In genomic region chr6:134642217-134642616, GRCh38 we compare ENCODE assay signal across 25 cellular contexts.
A peak's percentile ranks its signal among the peaks of the same experiment; 100 is the strongest.
DNase-seq lines count a peak whose midpoint lies in the region; ATAC-seq, FAIRE-seq and TF ChIP-seq lines count a peak whose summit lies in the region.
"Had no signal": no experiment of that assay in that cellular context is flagged by ENCODE, and none has a peak within 500 bp of the region (broad histone marks: within the 10 kb centered on the region; RNA-seq: fewer than 3 reads in every experiment).

No MANE protein-coding gene starts in this region.

- H3K9ac ChIP-seq in SK-N-SH, result no peak overlapping the region
- H3K9ac ChIP-seq in mesenchymal stem cell (ENCODE audit: low read length), result no peak overlapping the region

- CTCF ChIA-PET in A549 (lab: Yijun Ruan, JAX), result interaction anchor here (1.0 to 1.7 kb wide), 3 partner anchors 240 to 518 kb away, joined by 3 to 11 read pairs (median 5); no protein-coding TSS in a partner anchor
- CTCF ChIA-PET in SK-N-SH (lab: Yijun Ruan, JAX), result interaction anchor here (1.4 to 3.1 kb wide), 7 partner anchors 14 to 486 kb away, joined by 3 to 17 read pairs (median 10); partner anchors contain the start of gene SGK1

- no peak for TF ChIP-seq POLR2A in A549 (IDR thresholded peaks at IDR 0.05; ENCODE audit: low read length)

- WGBS in A549 (ENCODE audit: missing lambda C conversion rate), result 83% methylated on average over 2 of the region's 2 CpGs
- 39% methylated on average over 2 of the region's 2 CpGs for WGBS in SK-N-SH (ENCODE audit: low lambda C conversion rate)
- 60% methylated on average over 2 of the region's 2 CpGs for WGBS in mesenchymal stem cell

- no peak overlapping the region for H2BK15ac ChIP-seq in mesenchymal stem cell (ENCODE audit: low read depth, poor library complexity, severe bottlenecking)

- H2AK5ac ChIP-seq in mesenchymal stem cell (ENCODE audit: low read length, severe bottlenecking), result no peak overlapping the region

- H3F3A ChIP-seq in SK-N-SH (replicated peaks; ENCODE audit: insufficient read depth), result no peaks in the 10 kb centered on the region

- H3K9me3 Mint-ChIP-seq in stimulated activated naive CD8-positive, alpha-beta T cell treated with anti-CD3 and anti-CD28 coated beads, Interleukin-15, amount 100 ng/mL, for 72 hours, result no peaks in the 10 kb centered on the region
- H3K9me3 Mint-ChIP-seq: activated CD4-positive, alpha-beta T cell treated with anti-CD3 and anti-CD28 coated beads, Interleukin-2, amount 10 ng/mL, durations not matched to agents 24 days and 14 days had no signal

- no peak overlapping the region for H3K4ac ChIP-seq in mesenchymal stem cell (ENCODE audit: low read depth in 1 of 2, low read length in 2 of 2)

- no peak overlapping the region for H4K91ac ChIP-seq in mesenchymal stem cell (ENCODE audit: low read length)

- peak overlapping the region in 1 of 2 experiments; percentile 38 for H2BK12ac ChIP-seq in mesenchymal stem cell (ENCODE audit: low read length in 2 of 2)

- TF ChIP-seq EP300 in A549 (IDR thresholded peaks at IDR 0.05) (no peak), SK-N-SH (IDR thresholded peaks at IDR 0.05; ENCODE audit: borderline replicate concordance in 1 of 2, low read depth in 1 of 2, low read length in 1 of 2) (0 out of 4 replicates have a peak, but pooled peaks have one; percentile 11 to 33)

- no peak overlapping the region for H2BK5ac ChIP-seq in mesenchymal stem cell (ENCODE audit: low read depth, low read length, poor library complexity, severe bottlenecking)

- H3K18ac ChIP-seq in mesenchymal stem cell (ENCODE audit: low read depth in 1 of 2, low read length in 2 of 2), result no peak overlapping the region

- TF ChIP-seq CTCF in A549 (IDR thresholded peaks at IDR 0.05), result no peak
- no peak for TF ChIP-seq CTCF in SK-N-SH (IDR thresholded peaks at IDR 0.05)

- H3K14ac ChIP-seq in mesenchymal stem cell (ENCODE audit: low read length in 2 of 2), result no peak overlapping the region

- DNase-seq in A549 (ENCODE audit: low read depth in 1 of 2, low spot score in 1 of 2), result no peak
- DNase-seq in SK-N-SH, result no peak
- DNase-seq in fibroblast of gingiva (ENCODE audit: low read depth), result peak; percentile 59
- DNase-seq in mesenchymal stem cell, result peak; percentile 78
- DNase-seq in NCI-H1694 treated with DMSO at 0.1 percent for 48 hours (lab: John Stamatoyannopoulos, UW), result no peak
- DNase-seq in stimulated activated naive CD8-positive, alpha-beta T cell treated with anti-CD3 and anti-CD28 coated beads, Interleukin-15, amount 100 ng/mL, for 72 hours, result no peak
- DNase-seq: 8988T; activated CD4-positive, alpha-beta T cell treated with anti-CD3 and anti-CD28 coated beads, Interleukin-2, amount 10 ng/mL, durations not matched to agents 24 days and 14 days; activated CD8-positive, alpha-beta memory T cell treated with anti-CD3 and anti-CD28 coated beads, Interleukin-2, amount 50 U/mL, for 4 hours; activated effector memory CD4-positive, alpha-beta T cell treated with anti-CD3 and anti-CD28 coated beads, Interleukin-2, amount 50 U/mL, for 16 hours; adrenal gland; Kasumi-1; left ventricle myocardium inferior; mucosa of descending colon; NCI-H1105 treated with DMSO at 0.1 percent for 48 hours; NCI-H69; SHP77 treated with DMSO at 0.1 percent for 48 hours; T-helper 1 cell had no signal

- no peaks in the 10 kb centered on the region for H3K9me2 ChIP-seq in SK-N-SH

- no peaks in the 10 kb centered on the region for H3K27me3 Mint-ChIP-seq in stimulated activated naive CD8-positive, alpha-beta T cell treated with anti-CD3 and anti-CD28 coated beads, Interleukin-15, amount 100 ng/mL, for 72 hours

- no peak for ATAC-seq in A549
- no peak for ATAC-seq in stimulated activated naive CD8-positive, alpha-beta T cell treated with anti-CD3 and anti-CD28 coated beads, Interleukin-15, amount 100 ng/mL, for 72 hours
- ATAC-seq in GM18511 (IDR thresholded peaks at IDR 0.05; ENCODE audit: unreplicated experiment), result no peak
- no peak for ATAC-seq in HG03521 (IDR thresholded peaks at IDR 0.05; ENCODE audit: unreplicated experiment)
- ATAC-seq: mucosa of descending colon had no signal

- no peak overlapping the region for H2AFZ ChIP-seq in SK-N-SH (ENCODE audit: low read depth)
- no peak overlapping the region for H2AFZ ChIP-seq in mesenchymal stem cell (ENCODE audit: low read depth, low read length)

- H3K4me1 Mint-ChIP-seq in stimulated activated naive CD8-positive, alpha-beta T cell treated with anti-CD3 and anti-CD28 coated beads, Interleukin-15, amount 100 ng/mL, for 72 hours, result peaks cover 28% of the 10 kb centered on the region

- H3K79me1 ChIP-seq in mesenchymal stem cell (replicated peaks; ENCODE audit: low read length, poor library complexity, severe bottlenecking), result no peaks in the 10 kb centered on the region

- H3K23ac ChIP-seq in mesenchymal stem cell (ENCODE audit: low read length in 2 of 2), result no peak overlapping the region

- POLR2A ChIA-PET in A549 (lab: Yijun Ruan, JAX) (no interaction called here), SK-N-SH (lab: Yijun Ruan, JAX) (no interaction called here)

- H4K20me1 ChIP-seq in SK-N-SH (ENCODE audit: insufficient read depth), result no peaks in the 10 kb centered on the region

- H3K9me3 ChIP-seq in A549 (no peaks in the 10 kb centered on the region), SK-N-SH (no peaks in the 10 kb centered on the region), mesenchymal stem cell (ENCODE audit: control insufficient read depth, low read length) (no peaks in the 10 kb centered on the region)
- H3K9me3 ChIP-seq: adrenal gland, left ventricle myocardium inferior, mucosa of descending colon had no signal

- H3K4me3 Mint-ChIP-seq in stimulated activated naive CD8-positive, alpha-beta T cell treated with anti-CD3 and anti-CD28 coated beads, Interleukin-15, amount 100 ng/mL, for 72 hours, result no peak overlapping the region
- H3K4me3 Mint-ChIP-seq: activated CD4-positive, alpha-beta T cell treated with anti-CD3 and anti-CD28 coated beads, Interleukin-2, amount 10 ng/mL, durations not matched to agents 24 days and 14 days; CD14-positive monocyte; type B pancreatic cell had no signal

- H3K27ac ChIP-seq in A549, result peak overlapping the region; percentile 6 to 12; a peak in 2 of 6 replicates
- H3K27ac ChIP-seq in SK-N-SH (ENCODE audit: low read depth in 2 of 2, low read length in 1 of 2), result peak overlapping the region in 1 of 2 experiments; percentile 26; a peak in 2 of 4 replicates
- H3K27ac ChIP-seq in mesenchymal stem cell (ENCODE audit: low read length, poor library complexity, severe bottlenecking), result peak overlapping the region; percentile 80
- H3K27ac ChIP-seq: adrenal gland, left ventricle myocardium inferior had no signal

- H3K27me3 ChIP-seq in SK-N-SH (ENCODE audit: insufficient read depth) (no peaks in the 10 kb centered on the region), mesenchymal stem cell (ENCODE audit: control insufficient read depth in 1 of 2, insufficient read depth in 1 of 2, low read length in 2 of 2) (no peaks in the 10 kb centered on the region)
- H3K27me3 ChIP-seq: adrenal gland had no signal

- peaks cover 4% of the 10 kb centered on the region; the same call in 2 of the 3 replicates for H3K4me1 ChIP-seq in A549
- H3K4me1 ChIP-seq in SK-N-SH (ENCODE audit: control insufficient read depth in 1 of 2, insufficient read depth in 2 of 2, low read depth in 1 of 2, low read length in 1 of 2), result peaks cover 0 to 3% of the 10 kb centered on the region in 2 experiments; a peak in 2 of 4 replicates
- peaks cover 8% of the 10 kb centered on the region for H3K4me1 ChIP-seq in mesenchymal stem cell (ENCODE audit: control insufficient read depth, insufficient read depth, low read depth, low read length)

- no peak for TF ChIP-seq RAD21 in A549 (conservative IDR thresholded peaks at IDR 0.05 in 1 of 2, IDR thresholded peaks at IDR 0.05 in 1 of 2)
- no peak for TF ChIP-seq RAD21 in SK-N-SH (IDR thresholded peaks at IDR 0.05; ENCODE audit: low read length)

- H3K4me3 ChIP-seq in A549, result no peak overlapping the region
- no peak overlapping the region for H3K4me3 ChIP-seq in SK-N-SH (ENCODE audit: low read depth in 2 of 2, low read length in 1 of 2)
- H3K4me3 ChIP-seq in mesenchymal stem cell (ENCODE audit: insufficient read depth in 1 of 2, low read depth in 1 of 2, low read length in 2 of 2), result no peak overlapping the region
- H3K4me3 ChIP-seq: adrenal gland, left ventricle myocardium inferior, mucosa of descending colon had no signal

- H3K4me2 ChIP-seq in A549, result no peak overlapping the region
- no peak overlapping the region for H3K4me2 ChIP-seq in SK-N-SH
- no peak overlapping the region for H3K4me2 ChIP-seq in mesenchymal stem cell (ENCODE audit: low read length, poor library complexity, severe bottlenecking)

- H3K79me2 ChIP-seq in SK-N-SH (ENCODE audit: insufficient read depth), result no peaks in the 10 kb centered on the region

- no peak for FAIRE-seq in A549 (lab: Jason Lieb, UNC)
- FAIRE-seq: G401.6, GM19239, H1 had no signal

- H3K36me3 ChIP-seq in SK-N-SH (replicated peaks in 1 of 2; ENCODE audit: control insufficient read depth in 1 of 2, insufficient read depth in 2 of 2, low read length in 1 of 2) (no peaks in the 10 kb centered on the region), mesenchymal stem cell (ENCODE audit: control insufficient read depth in 1 of 2, insufficient read depth in 2 of 2, low read depth in 1 of 2, low read length in 2 of 2) (no peaks in the 10 kb centered on the region)
- H3K36me3 ChIP-seq: adrenal gland, left ventricle myocardium inferior had no signal

- H3K27ac Mint-ChIP-seq in stimulated activated naive CD8-positive, alpha-beta T cell treated with anti-CD3 and anti-CD28 coated beads, Interleukin-15, amount 100 ng/mL, for 72 hours, result peak overlapping the region in 1 of 2 donors; percentile 33
- H3K27ac Mint-ChIP-seq: activated CD4-positive, alpha-beta T cell treated with anti-CD3 and anti-CD28 coated beads, Interleukin-2, amount 10 ng/mL, durations not matched to agents 24 days and 14 days; type B pancreatic cell had no signal

- H4K8ac ChIP-seq in mesenchymal stem cell (ENCODE audit: low read length), result no peak overlapping the region

- H2BK120ac ChIP-seq in mesenchymal stem cell (ENCODE audit: low read depth, low read length), result no peak overlapping the region

TF ChIP-seq in SK-N-SH, 30 proteins besides CTCF, POLR2A, EP300 and RAD21 (continues in another document):
- no peak for TF ChIP-seq ZBTB33 (IDR thresholded peaks at IDR 0.05; ENCODE audit: borderline replicate concordance, low read depth)

Comparison
In these comparisons a context has a peak if more than half of its experiments do, and no peak if none do; other contexts are left out.
1. DNase-seq: peak in fibroblast of gingiva (single experiment) and mesenchymal stem cell (single experiment); none in A549 (0 of 2), SK-N-SH (single experiment), NCI-H1694 treated with DMSO at 0.1 percent for 48 hours (single experiment) and stimulated activated naive CD8-positive, alpha-beta T cell treated with anti-CD3 and anti-CD28 coated beads, Interleukin-15, amount 100 ng/mL, for 72 hours (0 of 2).
2. Of the 12 proteins assayed by ChIP-seq in both A549 and SK-N-SH: peak only in A549: none; only in SK-N-SH: EP300; in both: none; in neither: 11.